1 cellular context compared by ENCODE assay signal in genomic region chr10:69577268-69578232, GRCh38.
TF ChIP-seq lines count a peak whose summit lies in the region.

No MANE protein-coding gene starts in this region.

TF ChIP-seq in H1, 55 proteins besides CTCF, POLR2A, EP300 and RAD21:
- TF ChIP-seq E2F6 (IDR thresholded peaks at IDR 0.05), result 0 out of 2 replicates have a peak, but pooled peaks have one; percentile 10
- no peak for TF ChIP-seq NANOG (IDR thresholded peaks at IDR 0.05; ENCODE audit: insufficient read depth, low read depth, low read length, poor library complexity, severe bottlenecking)
- TF ChIP-seq CTBP2 (IDR thresholded peaks at IDR 0.05; ENCODE audit: borderline replicate concordance, insufficient read depth, insufficient read length, low read length), result peak; percentile 99
- peak; percentile 90; the same call in 1 of the 2 replicates for TF ChIP-seq SUZ12 (IDR thresholded peaks at IDR 0.05; ENCODE audit: low read length)
- TF ChIP-seq RNF2 (IDR thresholded peaks at IDR 0.05; ENCODE audit: borderline replicate concordance, low read depth, low read length, missing control alignments, poor library complexity, severe bottlenecking), result peak; percentile 73
- TF ChIP-seq PHF8 (conservative IDR thresholded peaks at IDR 0.05; ENCODE audit: low read depth, low read length), result no peak
- TF ChIP-seq EGR1 (IDR thresholded peaks at IDR 0.05; ENCODE audit: borderline replicate concordance, low read depth, low read length), result peak; percentile 59; the same call in 1 of the 2 replicates
- peak; percentile 92 for TF ChIP-seq EZH2 (IDR thresholded peaks at IDR 0.05; ENCODE audit: low read depth, low read length, severe bottlenecking)
- peak; percentile 62 for TF ChIP-seq MAX (IDR thresholded peaks at IDR 0.05)
- TF ChIP-seq TAF1 (IDR thresholded peaks at IDR 0.05; ENCODE audit: low read depth, low read length), result no peak
